1 cellular context compared by ENCODE assay signal in genomic region chr20:31923388-31924271, GRCh38.
TF ChIP-seq lines count a peak whose summit lies in the region.

No MANE protein-coding gene starts in this region.

TF ChIP-seq in K562, 482 proteins besides CTCF, POLR2A, EP300 and RAD21:
- TF ChIP-seq ETV1 (tag; conservative IDR thresholded peaks at IDR 0.05; ENCODE audit: low read depth): no peak
- TF ChIP-seq PCBP1 (IDR thresholded peaks at IDR 0.05; ENCODE audit: low read depth, low read length, poor library complexity, severe bottlenecking): no peak
- 0 out of 2 replicates have a peak, but pooled peaks have one; percentile 9 for TF ChIP-seq PKNOX1 (IDR thresholded peaks at IDR 0.05)
